Comparison of ENCODE assay signal across 1 cellular context in genomic region chr13:102591988-102592781, GRCh38.
TF ChIP-seq lines count a peak whose summit lies in the region.

No MANE protein-coding gene starts in this region.

TF ChIP-seq in H1, 55 proteins besides CTCF, POLR2A, EP300 and RAD21 (continued from another document):
- TF ChIP-seq USF2 (IDR thresholded peaks at IDR 0.05; ENCODE audit: low read length) = no peak
- peak; percentile 76 for TF ChIP-seq TAF1 (IDR thresholded peaks at IDR 0.05; ENCODE audit: low read depth, low read length)
- peak; percentile 71 for TF ChIP-seq PHF8 (conservative IDR thresholded peaks at IDR 0.05; ENCODE audit: low read depth, low read length)
- peak; percentile 7; the same call in 1 of the 2 replicates for TF ChIP-seq E2F6 (IDR thresholded peaks at IDR 0.05)
- peak; percentile 68 for TF ChIP-seq CREB1 (IDR thresholded peaks at IDR 0.05)
- no peak for TF ChIP-seq CBX8 (IDR thresholded peaks at IDR 0.05; ENCODE audit: borderline replicate concordance, low read depth, low read length)
- TF ChIP-seq TBP (IDR thresholded peaks at IDR 0.05; ENCODE audit: low read depth, low read length) = peak; percentile 62
- TF ChIP-seq BACH1 (IDR thresholded peaks at IDR 0.05; ENCODE audit: low read length) = peak; percentile 91
- TF ChIP-seq KDM4A (IDR thresholded peaks at IDR 0.05; ENCODE audit: low read depth, low read length, severe bottlenecking) = peak; percentile 60
- peak; percentile 61; the same call in 1 of the 2 replicates for TF ChIP-seq RBBP5 (IDR thresholded peaks at IDR 0.05; ENCODE audit: borderline replicate concordance, low read depth, low read length)
- peak; percentile 68 for TF ChIP-seq TAF7 (optimal IDR thresholded peaks at IDR 0.05; ENCODE audit: borderline replicate concordance, low read depth, low read length)
- TF ChIP-seq NANOG (IDR thresholded peaks at IDR 0.05; ENCODE audit: insufficient read depth, low read depth, low read length, poor library complexity, severe bottlenecking) = no peak
- peak; percentile 67 for TF ChIP-seq POLR2AphosphoS5 (IDR thresholded peaks at IDR 0.05; ENCODE audit: low read depth, low read length)
